2 cellular contexts compared by ENCODE assay signal in the genomic region with DNA sequence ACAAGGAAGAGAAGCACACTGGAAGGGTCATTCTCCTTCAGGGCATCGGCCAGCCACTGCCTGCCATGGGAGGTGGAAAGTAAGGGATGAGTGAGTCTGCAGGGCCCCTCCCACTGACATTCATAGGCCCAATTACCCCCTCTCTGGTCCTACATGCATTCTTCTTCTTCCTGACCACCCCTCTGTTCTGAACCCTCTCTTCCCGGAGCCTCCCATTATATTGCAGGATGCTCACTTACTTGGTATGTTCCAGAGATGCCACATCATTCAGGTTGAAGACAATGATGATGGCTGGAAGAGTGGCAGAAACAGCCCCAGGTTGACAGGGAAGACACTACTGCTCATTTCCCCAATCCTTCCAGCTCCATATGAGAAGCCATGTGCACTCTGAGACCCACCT.
A peak's percentile ranks its signal among the peaks of the same experiment; 100 is the strongest.
TF ChIP-seq lines count a peak whose summit lies in the region.

No MANE protein-coding gene starts in this region.

TF ChIP-seq in A549, 52 proteins besides CTCF, POLR2A, EP300 and RAD21:
- TF ChIP-seq FOSL2 (IDR thresholded peaks at IDR 0.05) (no peak), FOSL2 (CRISPR knock-in tag; IDR thresholded peaks at IDR 0.05) (no peak), NR3C1 (IDR thresholded peaks at IDR 0.05) (no peak), USF2 (IDR thresholded peaks at IDR 0.05) (no peak), JUN (IDR thresholded peaks at IDR 0.05) (no peak), MAX (IDR thresholded peaks at IDR 0.05) (no peak), TFCP2L1 (CRISPR knock-in tag; IDR thresholded peaks at IDR 0.05) (no peak), RARB (CRISPR knock-in tag; IDR thresholded peaks at IDR 0.05) (no peak), TP53 (CRISPR knock-in tag; IDR thresholded peaks at IDR 0.05) (no peak), SMC3 (IDR thresholded peaks at IDR 0.05) (no peak), HOXB5 (CRISPR knock-in tag; IDR thresholded peaks at IDR 0.05) (no peak), JUNB (IDR thresholded peaks at IDR 0.05) (no peak), HMGXB4 (CRISPR knock-in tag; IDR thresholded peaks at IDR 0.05; ENCODE audit: borderline replicate concordance) (no peak)
TF ChIP-seq in A549: peak in this region for 0.

TF ChIP-seq in HEK293, 187 proteins besides CTCF, POLR2A, EP300 and RAD21:
- TF ChIP-seq ZNF202 (tag by site-specific recombination; IDR thresholded peaks at IDR 0.05; ENCODE audit: borderline replicate concordance) (no peak), ZNF112 (tag by site-specific recombination; IDR thresholded peaks at IDR 0.05) (no peak), PRDM10 (tag by site-specific recombination; IDR thresholded peaks at IDR 0.05) (peak; percentile 86), GLI4 (tag by site-specific recombination; IDR thresholded peaks at IDR 0.05) (no peak), BCL11A (tag by site-specific recombination; IDR thresholded peaks at IDR 0.05; ENCODE audit: low read depth) (no peak), ZNF600 (tag by site-specific recombination; IDR thresholded peaks at IDR 0.05) (peak; percentile 32; the same call in 1 of the 2 replicates), IKZF3 (tag by site-specific recombination; IDR thresholded peaks at IDR 0.05) (no peak)
